In genomic region chr3:100537646-100538338, GRCh38 we compare ENCODE assay signal across 21 cellular contexts. TPM values are rescaled to one million over a fixed set of nuclear protein-coding genes. Genes with fewer than 3 reads are reported as not detected.
A peak's percentile ranks its signal among the peaks of the same experiment; 100 is the strongest.
DNase-seq lines count a peak whose midpoint lies in the region; ATAC-seq and TF ChIP-seq lines count a peak whose summit lies in the region.
"Had no signal": no experiment of that assay in that cellular context is flagged by ENCODE, and none has a peak within 500 bp of the region (broad histone marks: within the 10 kb centered on the region; RNA-seq: fewer than 3 reads in every experiment).

No MANE protein-coding gene starts in this region.

- DNase-seq in mesendoderm: peak; percentile 10
- DNase-seq in activated naive CD4-positive, alpha-beta T cell treated with anti-CD3 and anti-CD28 coated beads for 36 hours: no peak
- DNase-seq in C1 segment of cervical spinal cord (lab: John Stamatoyannopoulos, UW): no peak
- DNase-seq in prostate gland (ENCODE audit: low spot score): no peak
- no peak for DNase-seq in left cardiac atrium
- DNase-seq: activated effector memory CD4-positive, alpha-beta T cell treated with anti-CD3 and anti-CD28 coated beads, Interleukin-2, amount 50 U/mL, for 16 hours; adrenal gland; DND-41; dorsolateral prefrontal cortex; Karpas-422; left ventricle myocardium inferior; NCI-H1092 treated with DMSO at 0.1 percent for 48 hours; NCI-H69; occipital lobe; stimulated activated CD4-positive, alpha-beta T cell treated with anti-CD3 and anti-CD28 coated beads, Interleukin-4, amount 100 ng/mL, for 24 hours had no signal

- no peak overlapping the region for H2BK15ac ChIP-seq in mesendoderm (replicated peaks; ENCODE audit: low read depth)

- intact Hi-C loops in activated naive CD4-positive, alpha-beta T cell treated with anti-CD3 and anti-CD28 coated beads for 36 hours (cut with micrococcal nuclease): no loop called here
- intact Hi-C loops in prostate gland (cut with DNase I) (no loop called here), left cardiac atrium (cut with DNase I) (no loop called here)

- H3K4me1 Mint-ChIP-seq in activated naive CD4-positive, alpha-beta T cell treated with anti-CD3 and anti-CD28 coated beads for 36 hours (ENCODE audit: low read depth): no peaks in the 10 kb centered on the region
- H3K4me1 Mint-ChIP-seq: WTC11 had no signal

- no peak overlapping the region for H3K56ac ChIP-seq in mesendoderm (ENCODE audit: low read length)

- no peaks in the 10 kb centered on the region for H3K27me3 ChIP-seq in KMS-11 (ENCODE audit: insufficient read depth, low read depth)
- no peaks in the 10 kb centered on the region for H3K27me3 ChIP-seq in mesendoderm (ENCODE audit: insufficient read depth, low read length, poor library complexity)
- H3K27me3 ChIP-seq in prostate gland (replicated peaks; ENCODE audit: insufficient read depth): no peaks in the 10 kb centered on the region
- H3K27me3 ChIP-seq: adrenal gland, dorsolateral prefrontal cortex, esophagus muscularis mucosa had no signal

- H2BK120ac ChIP-seq in mesendoderm (ENCODE audit: low read depth, low read length): no peak overlapping the region

- H3K79me1 ChIP-seq in mesendoderm (ENCODE audit: low read length): no peaks in the 10 kb centered on the region

- H3K9me3 Mint-ChIP-seq in activated naive CD4-positive, alpha-beta T cell treated with anti-CD3 and anti-CD28 coated beads for 36 hours: no peaks in the 10 kb centered on the region
- H3K9me3 Mint-ChIP-seq: T-helper 1 cell treated with Interleukin-12 subunit alpha and Interleukin-12 subunit beta and Interleukin-4 antibody, amounts not matched to agents 30 μg/mL and 1 μg/mL, for 36 hours had no signal

- no peak overlapping the region for H3K4ac ChIP-seq in mesendoderm (ENCODE audit: low read depth, low read length)

- H2AK5ac ChIP-seq in mesendoderm (ENCODE audit: low read length): no peak overlapping the region

- H3K27me3 Mint-ChIP-seq in activated naive CD4-positive, alpha-beta T cell treated with anti-CD3 and anti-CD28 coated beads for 36 hours (ENCODE audit: low read depth): no peaks in the 10 kb centered on the region

- H3K4me1 ChIP-seq in KMS-11 (ENCODE audit: low read depth, poor library complexity, severe bottlenecking) (no peaks in the 10 kb centered on the region), mesendoderm (ENCODE audit: control insufficient read depth, low read depth, low read length) (no peaks in the 10 kb centered on the region), prostate gland (replicated peaks) (no peaks in the 10 kb centered on the region)
- H3K4me1 ChIP-seq: esophagus muscularis mucosa had no signal

- no peak overlapping the region for H3K23ac ChIP-seq in mesendoderm (ENCODE audit: low read length)

- WGBS in mesendoderm (ENCODE audit: extremely low coverage, insufficient coverage, low lambda C conversion rate): no CpG with 5 or more reads among the region's 5 CpGs
- 90% methylated on average over 5 of the region's 5 CpGs for WGBS in prostate gland

- TF ChIP-seq CTCF in KMS-11 (conservative IDR thresholded peaks at IDR 0.05; ENCODE audit: low read depth, low read length) (no peak), prostate gland (IDR thresholded peaks at IDR 0.05) (no peak)

- H4K8ac ChIP-seq in mesendoderm (ENCODE audit: low read depth, low read length): no peak overlapping the region

- no peak for TF ChIP-seq POLR2A in prostate gland (IDR thresholded peaks at IDR 0.05)

- H3K27ac Mint-ChIP-seq in activated naive CD4-positive, alpha-beta T cell treated with anti-CD3 and anti-CD28 coated beads for 36 hours: no peak overlapping the region
- H3K27ac Mint-ChIP-seq: T-helper 1 cell treated with Interleukin-12 subunit alpha and Interleukin-12 subunit beta and Interleukin-4 antibody, amounts not matched to agents 30 μg/mL and 1 μg/mL, for 36 hours; WTC11 had no signal

- H3K9ac ChIP-seq in KMS-11: no peak overlapping the region
- no peak overlapping the region for H3K9ac ChIP-seq in mesendoderm (ENCODE audit: low read length)

- H3K36me3 ChIP-seq in KMS-11 (ENCODE audit: insufficient read depth): no peaks in the 10 kb centered on the region
- no peaks in the 10 kb centered on the region for H3K36me3 ChIP-seq in mesendoderm (ENCODE audit: control insufficient read depth, insufficient read depth, low read length)
- H3K36me3 ChIP-seq in prostate gland: no peaks in the 10 kb centered on the region
- H3K36me3 ChIP-seq: adrenal gland, esophagus muscularis mucosa, left ventricle myocardium inferior had no signal

- no peaks in the 10 kb centered on the region for H4K20me1 ChIP-seq in KMS-11 (ENCODE audit: insufficient read depth)

- ATAC-seq in GM18870 (IDR thresholded peaks at IDR 0.05; ENCODE audit: unreplicated experiment) (peak; percentile 63), GM21723 (IDR thresholded peaks at IDR 0.05; ENCODE audit: unreplicated experiment) (peak; percentile 61), left cardiac atrium (no peak)
- ATAC-seq: WTC11 had no signal

- H3K18ac ChIP-seq in mesendoderm (ENCODE audit: low read length): no peak overlapping the region

- H3K36me3 Mint-ChIP-seq in activated naive CD4-positive, alpha-beta T cell treated with anti-CD3 and anti-CD28 coated beads for 36 hours (ENCODE audit: low read depth): no peaks in the 10 kb centered on the region
- H3K36me3 Mint-ChIP-seq: WTC11 had no signal

- no peak overlapping the region for H3K4me3 Mint-ChIP-seq in activated naive CD4-positive, alpha-beta T cell treated with anti-CD3 and anti-CD28 coated beads for 36 hours
- H3K4me3 Mint-ChIP-seq: T-helper 1 cell treated with Interleukin-12 subunit alpha and Interleukin-12 subunit beta and Interleukin-4 antibody, amounts not matched to agents 30 μg/mL and 1 μg/mL, for 36 hours; WTC11 had no signal

- no peak overlapping the region for H4K5ac ChIP-seq in mesendoderm (ENCODE audit: low read length)

- no peak overlapping the region for H3K27ac ChIP-seq in KMS-11
- H3K27ac ChIP-seq in mesendoderm (ENCODE audit: low read depth, low read length): no peak overlapping the region
- no peak overlapping the region for H3K27ac ChIP-seq in prostate gland
- H3K27ac ChIP-seq: adrenal gland, esophagus muscularis mucosa, left ventricle myocardium inferior had no signal

- H3K79me2 ChIP-seq in KMS-11 (ENCODE audit: insufficient read depth, low read depth) (no peaks in the 10 kb centered on the region), mesendoderm (ENCODE audit: control insufficient read depth, insufficient read depth, low read length) (no peaks in the 10 kb centered on the region)

- H3K4me2 ChIP-seq in KMS-11: no peak overlapping the region
- no peak overlapping the region for H3K4me2 ChIP-seq in mesendoderm (ENCODE audit: low read length)

- H3K4me3 ChIP-seq in KMS-11 (IDR thresholded peaks at IDR 0.05; ENCODE audit: insufficient read depth, low read depth, low read length) (no peak overlapping the region), mesendoderm (ENCODE audit: low read length) (no peak overlapping the region), prostate gland (no peak overlapping the region)
- H3K4me3 ChIP-seq: adrenal gland, dorsolateral prefrontal cortex, esophagus muscularis mucosa, left ventricle myocardium inferior had no signal

- H3K9me3 ChIP-seq in prostate gland: no peaks in the 10 kb centered on the region
- H3K9me3 ChIP-seq: left ventricle myocardium inferior had no signal

- CTCF ChIA-PET in activated naive CD4-positive, alpha-beta T cell treated with anti-CD3 and anti-CD28 coated beads for 36 hours (lab: Charles Lee): no interaction called here

- no peak overlapping the region for H2BK5ac ChIP-seq in mesendoderm (ENCODE audit: low read length)

- 0 out of 2 replicates have a peak overlapping the region, but pooled peaks have one; percentile 14 for H2AFZ ChIP-seq in KMS-11 (ENCODE audit: low read depth)

RNA-seq across cellular contexts. Expression of gene TMEM45A, which starts 45.4 kb away (rescaled TPM):
- polyA plus RNA-seq in mesendoderm (2013, experiment 1 of 2): 7.3 TPM
- 8.5 TPM for polyA plus RNA-seq in mesendoderm (2013, experiment 2 of 2)
- total RNA-seq in activated naive CD4-positive, alpha-beta T cell treated with anti-CD3 and anti-CD28 coated beads for 36 hours: under 1 TPM; 0.21 to 0.22 TPM
- 10 to 100 TPM in 1 of 2 donors, 1 to 10 TPM in 1; 6.3 to 11.8 TPM for total RNA-seq in prostate gland
- 10 to 100 TPM; 12.3 to 15.3 TPM for total RNA-seq in left cardiac atrium

Comparison
In these comparisons a context has a peak if more than half of its experiments do, and no peak if none do; other contexts are left out.
1. ATAC-seq: peak in GM18870 (single experiment) and GM21723 (single experiment); none in left cardiac atrium (0 of 2).
2. RNA of gene TMEM45A, which starts 45.4 kb away (total RNA-seq): 12.3 to 15.3 TPM in left cardiac atrium and 6.3 to 11.8 TPM in prostate gland; 0.21 to 0.22 TPM in activated naive CD4-positive, alpha-beta T cell treated with anti-CD3 and anti-CD28 coated beads for 36 hours; every median in the first group is over 4 times any median in the second.